Comparison of ENCODE assay signal across 1 cellular context in the genomic region with DNA sequence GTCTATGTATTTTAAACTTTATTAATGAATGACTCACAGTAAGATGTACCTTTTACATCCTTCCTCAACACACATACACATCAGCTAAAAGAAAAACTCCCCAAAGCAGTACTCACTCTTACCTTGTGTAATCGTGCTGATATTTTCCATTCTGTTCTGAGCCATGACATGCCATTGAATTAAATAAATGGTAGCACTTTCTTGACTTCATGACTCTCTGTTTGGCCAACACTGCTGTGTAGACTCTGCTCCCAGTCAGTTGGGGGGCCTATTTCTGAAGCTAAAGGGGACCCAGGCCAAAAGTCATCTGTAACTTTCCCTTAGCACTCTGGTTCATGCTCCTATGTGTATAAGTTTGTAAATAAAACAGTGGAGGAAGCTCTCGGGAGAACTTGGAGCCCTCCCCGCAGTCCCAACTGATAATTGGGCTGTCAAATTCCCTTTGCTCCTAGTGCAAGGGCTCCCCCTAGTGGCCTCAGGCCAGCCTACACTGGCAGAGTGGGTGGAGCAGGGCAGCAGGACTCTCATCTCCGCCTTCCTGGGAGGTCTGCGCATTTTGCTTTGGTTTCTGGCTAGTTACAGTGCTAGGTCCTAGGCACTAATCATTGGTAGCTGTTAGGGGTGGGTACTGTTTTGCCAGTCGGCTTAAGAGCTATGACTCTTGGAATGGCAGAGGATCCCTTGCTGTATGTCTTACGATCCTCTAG.
TF ChIP-seq lines count a peak whose summit lies in the region.

No MANE protein-coding gene starts in this region.

TF ChIP-seq in HepG2, 621 proteins besides CTCF, POLR2A, EP300 and RAD21 (continued from another document and continues in another):
- TF ChIP-seq ZBTB37 (CRISPR knock-in tag; IDR thresholded peaks at IDR 0.05) = no peak
- TF ChIP-seq ZFP62 (CRISPR knock-in tag; IDR thresholded peaks at IDR 0.05) = no peak
- TF ChIP-seq XRCC5 (optimal IDR thresholded peaks at IDR 0.05; ENCODE audit: low read length) = peak; percentile 73
- TF ChIP-seq CBX2 (IDR thresholded peaks at IDR 0.05; ENCODE audit: low read depth, low read length) = no peak
- no peak for TF ChIP-seq CBX2 (CRISPR knock-in tag; IDR thresholded peaks at IDR 0.05; ENCODE audit: low read depth)
- no peak for TF ChIP-seq ZHX1 (CRISPR knock-in tag; IDR thresholded peaks at IDR 0.05; ENCODE audit: low read depth)
- TF ChIP-seq ZNF576 (CRISPR knock-in tag; IDR thresholded peaks at IDR 0.05) = no peak
- no peak for TF ChIP-seq FOXK2 (IDR thresholded peaks at IDR 0.05)
- TF ChIP-seq, protein P1, sequence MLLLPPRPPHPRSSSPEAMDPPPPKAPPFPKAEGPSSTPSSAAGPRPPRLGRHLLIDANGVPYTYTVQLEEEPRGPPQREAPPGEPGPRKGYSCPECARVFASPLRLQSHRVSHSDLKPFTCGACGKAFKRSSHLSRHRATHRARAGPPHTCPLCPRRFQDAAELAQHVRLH (CRISPR knock-in tag; IDR thresholded peaks at IDR 0.05; ENCODE audit: borderline replicate concordance, low read depth) = no peak
- no peak for TF ChIP-seq ZNF782 (CRISPR knock-in tag; IDR thresholded peaks at IDR 0.05; ENCODE audit: borderline replicate concordance)
- TF ChIP-seq HNRNPLL (IDR thresholded peaks at IDR 0.05; ENCODE audit: low read depth, low read length, poor library complexity, severe bottlenecking) = peak; percentile 79
- TF ChIP-seq, protein P2, sequence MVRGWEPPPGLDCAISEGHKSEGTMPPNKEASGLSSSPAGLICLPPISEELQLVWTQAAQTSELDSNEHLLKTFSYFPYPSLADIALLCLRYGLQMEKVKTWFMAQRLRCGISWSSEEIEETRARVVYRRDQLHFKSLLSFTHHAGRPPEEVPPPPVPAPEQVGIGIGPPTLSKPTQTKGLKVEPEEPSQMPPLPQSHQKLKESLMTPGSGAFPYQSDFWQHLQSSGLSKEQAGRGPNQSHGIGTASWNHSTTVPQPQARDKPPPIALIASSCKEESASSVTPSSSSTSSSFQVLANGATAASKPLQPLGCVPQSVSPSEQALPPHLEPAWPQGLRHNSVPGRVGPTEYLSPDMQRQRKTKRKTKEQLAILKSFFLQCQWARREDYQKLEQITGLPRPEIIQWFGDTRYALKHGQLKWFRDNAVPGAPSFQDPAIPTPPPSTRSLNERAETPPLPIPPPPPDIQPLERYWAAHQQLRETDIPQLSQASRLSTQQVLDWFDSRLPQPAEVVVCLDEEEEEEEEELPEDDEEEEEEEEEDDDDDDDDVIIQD (CRISPR knock-in tag; IDR thresholded peaks at IDR 0.05; ENCODE audit: low read depth) = 0 out of 2 replicates have a peak, but pooled peaks have one; percentile 16
- no peak; the same call in 1 of the 2 replicates for TF ChIP-seq GATAD1 (CRISPR knock-in tag; IDR thresholded peaks at IDR 0.05)
- no peak for TF ChIP-seq PAX8 (CRISPR knock-in tag; IDR thresholded peaks at IDR 0.05; ENCODE audit: borderline replicate concordance)
- 0 out of 2 replicates have a peak, but pooled peaks have one; percentile 34 for TF ChIP-seq ZNF362 (CRISPR knock-in tag; IDR thresholded peaks at IDR 0.05; ENCODE audit: borderline replicate concordance)
- 0 out of 2 replicates have a peak, but pooled peaks have one; percentile 38 for TF ChIP-seq KDM5A (IDR thresholded peaks at IDR 0.05; ENCODE audit: borderline replicate concordance, low read length)
- TF ChIP-seq, protein P3, sequence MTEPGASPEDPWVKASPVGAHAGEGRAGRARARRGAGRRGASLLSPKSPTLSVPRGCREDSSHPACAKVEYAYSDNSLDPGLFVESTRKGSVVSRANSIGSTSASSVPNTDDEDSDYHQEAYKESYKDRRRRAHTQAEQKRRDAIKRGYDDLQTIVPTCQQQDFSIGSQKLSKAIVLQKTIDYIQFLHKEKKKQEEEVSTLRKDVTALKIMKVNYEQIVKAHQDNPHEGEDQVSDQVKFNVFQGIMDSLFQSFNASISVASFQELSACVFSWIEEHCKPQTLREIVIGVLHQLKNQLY (CRISPR knock-in tag; IDR thresholded peaks at IDR 0.05) = no peak
- TF ChIP-seq ZNF121 (CRISPR knock-in tag; IDR thresholded peaks at IDR 0.05) = peak; percentile 85
- TF ChIP-seq BCL6 (CRISPR knock-in tag; IDR thresholded peaks at IDR 0.05) = peak; percentile 19; the same call in 1 of the 2 replicates
- TF ChIP-seq, protein P4, sequence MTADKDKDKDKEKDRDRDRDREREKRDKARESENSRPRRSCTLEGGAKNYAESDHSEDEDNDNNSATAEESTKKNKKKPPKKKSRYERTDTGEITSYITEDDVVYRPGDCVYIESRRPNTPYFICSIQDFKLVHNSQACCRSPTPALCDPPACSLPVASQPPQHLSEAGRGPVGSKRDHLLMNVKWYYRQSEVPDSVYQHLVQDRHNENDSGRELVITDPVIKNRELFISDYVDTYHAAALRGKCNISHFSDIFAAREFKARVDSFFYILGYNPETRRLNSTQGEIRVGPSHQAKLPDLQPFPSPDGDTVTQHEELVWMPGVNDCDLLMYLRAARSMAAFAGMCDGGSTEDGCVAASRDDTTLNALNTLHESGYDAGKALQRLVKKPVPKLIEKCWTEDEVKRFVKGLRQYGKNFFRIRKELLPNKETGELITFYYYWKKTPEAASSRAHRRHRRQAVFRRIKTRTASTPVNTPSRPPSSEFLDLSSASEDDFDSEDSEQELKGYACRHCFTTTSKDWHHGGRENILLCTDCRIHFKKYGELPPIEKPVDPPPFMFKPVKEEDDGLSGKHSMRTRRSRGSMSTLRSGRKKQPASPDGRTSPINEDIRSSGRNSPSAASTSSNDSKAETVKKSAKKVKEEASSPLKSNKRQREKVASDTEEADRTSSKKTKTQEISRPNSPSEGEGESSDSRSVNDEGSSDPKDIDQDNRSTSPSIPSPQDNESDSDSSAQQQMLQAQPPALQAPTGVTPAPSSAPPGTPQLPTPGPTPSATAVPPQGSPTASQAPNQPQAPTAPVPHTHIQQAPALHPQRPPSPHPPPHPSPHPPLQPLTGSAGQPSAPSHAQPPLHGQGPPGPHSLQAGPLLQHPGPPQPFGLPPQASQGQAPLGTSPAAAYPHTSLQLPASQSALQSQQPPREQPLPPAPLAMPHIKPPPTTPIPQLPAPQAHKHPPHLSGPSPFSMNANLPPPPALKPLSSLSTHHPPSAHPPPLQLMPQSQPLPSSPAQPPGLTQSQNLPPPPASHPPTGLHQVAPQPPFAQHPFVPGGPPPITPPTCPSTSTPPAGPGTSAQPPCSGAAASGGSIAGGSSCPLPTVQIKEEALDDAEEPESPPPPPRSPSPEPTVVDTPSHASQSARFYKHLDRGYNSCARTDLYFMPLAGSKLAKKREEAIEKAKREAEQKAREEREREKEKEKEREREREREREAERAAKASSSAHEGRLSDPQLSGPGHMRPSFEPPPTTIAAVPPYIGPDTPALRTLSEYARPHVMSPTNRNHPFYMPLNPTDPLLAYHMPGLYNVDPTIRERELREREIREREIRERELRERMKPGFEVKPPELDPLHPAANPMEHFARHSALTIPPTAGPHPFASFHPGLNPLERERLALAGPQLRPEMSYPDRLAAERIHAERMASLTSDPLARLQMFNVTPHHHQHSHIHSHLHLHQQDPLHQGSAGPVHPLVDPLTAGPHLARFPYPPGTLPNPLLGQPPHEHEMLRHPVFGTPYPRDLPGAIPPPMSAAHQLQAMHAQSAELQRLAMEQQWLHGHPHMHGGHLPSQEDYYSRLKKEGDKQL (CRISPR knock-in tag; IDR thresholded peaks at IDR 0.05; ENCODE audit: low read depth) = no peak
- no peak for TF ChIP-seq ADNP (CRISPR knock-in tag; IDR thresholded peaks at IDR 0.05)
- peak; percentile 16; the same call in 1 of the 2 replicates for TF ChIP-seq THAP11 (CRISPR knock-in tag; IDR thresholded peaks at IDR 0.05)
- no peak for TF ChIP-seq PCBP2 (optimal IDR thresholded peaks at IDR 0.05; ENCODE audit: low read depth, low read length, poor library complexity, severe bottlenecking)
- TF ChIP-seq ZNF639 (CRISPR knock-in tag; conservative IDR thresholded peaks at IDR 0.05) = no peak
- TF ChIP-seq ZNF256 (CRISPR knock-in tag; conservative IDR thresholded peaks at IDR 0.05) = no peak
- no peak for TF ChIP-seq ZNF24 (IDR thresholded peaks at IDR 0.05)
- TF ChIP-seq ZFX (CRISPR knock-in tag; IDR thresholded peaks at IDR 0.05; ENCODE audit: low read depth) = peak; percentile 29; the same call in 1 of the 2 replicates
- TF ChIP-seq SP140L (CRISPR knock-in tag; IDR thresholded peaks at IDR 0.05; ENCODE audit: borderline replicate concordance) = no peak
- TF ChIP-seq HMGXB3 (CRISPR knock-in tag; IDR thresholded peaks at IDR 0.05; ENCODE audit: borderline replicate concordance) = no peak
- no peak for TF ChIP-seq KLF15 (CRISPR knock-in tag; IDR thresholded peaks at IDR 0.05; ENCODE audit: borderline replicate concordance)
- no peak for TF ChIP-seq NCOA5 (CRISPR knock-in tag; IDR thresholded peaks at IDR 0.05)
- peak; percentile 67 for TF ChIP-seq ZSCAN31 (CRISPR knock-in tag; IDR thresholded peaks at IDR 0.05; ENCODE audit: low read depth)
- no peak for TF ChIP-seq DMAP1 (CRISPR knock-in tag; IDR thresholded peaks at IDR 0.05)
- TF ChIP-seq YY1 (IDR thresholded peaks at IDR 0.05; ENCODE audit: insufficient read depth, insufficient replicate concordance, low read depth, low read length) = peak; percentile 20
- TF ChIP-seq POLR2AphosphoS2 (IDR thresholded peaks at IDR 0.05; ENCODE audit: low read depth, low read length) = no peak
- TF ChIP-seq ZNF713 (CRISPR knock-in tag; IDR thresholded peaks at IDR 0.05) = no peak
- TF ChIP-seq NR2F6 (IDR thresholded peaks at IDR 0.05) = no peak
- no peak for TF ChIP-seq NR2F6 (CRISPR knock-in tag; IDR thresholded peaks at IDR 0.05)
